ENCODE assay signal across 12 cellular contexts in genomic region chr1:234985531-234986294, GRCh38.
DNase-seq lines count a peak whose midpoint lies in the region; ATAC-seq and TF ChIP-seq lines count a peak whose summit lies in the region.
"Had no signal": no experiment of that assay in that cellular context is flagged by ENCODE, and none has a peak within 500 bp of the region (broad histone marks: within the 10 kb centered on the region; RNA-seq: fewer than 3 reads in every experiment).

No MANE protein-coding gene starts in this region.

- H3K36me3 Mint-ChIP-seq in activated T-helper 2 cell treated with anti-CD3 and anti-CD28 coated beads, Interferon-gamma antibody, Interleukin-2, Interleukin-4, amounts not matched to agents 10 μg/mL and 5 μg/mL and 100 μg/mL, durations not matched to agents 14 hours and 24 hours and 36 hours (ENCODE audit: low read depth): peaks cover 34% of the 10 kb centered on the region

- no peak overlapping the region for H3K4me3 Mint-ChIP-seq in activated T-helper 2 cell treated with anti-CD3 and anti-CD28 coated beads, Interferon-gamma antibody, Interleukin-2, Interleukin-4, amounts not matched to agents 10 μg/mL and 5 μg/mL and 100 μg/mL, durations not matched to agents 14 hours and 24 hours and 36 hours (ENCODE audit: low read depth)

- intact Hi-C loops in activated T-helper 2 cell treated with anti-CD3 and anti-CD28 coated beads, Interferon-gamma antibody, Interleukin-2, Interleukin-4, amounts not matched to agents 10 μg/mL and 5 μg/mL and 100 μg/mL, durations not matched to agents 14 hours and 24 hours and 36 hours (cut with micrococcal nuclease): no loop called here
- intact Hi-C loops in left lung (cut with DNase I): loop anchor here in 1 of 2 donors (10.0 kb wide), 1 partner anchor 381 kb away; no protein-coding TSS in a partner anchor

- H3K27ac ChIP-seq in HEK293 (ENCODE audit: extremely low read depth, low read depth, low read length): no peak overlapping the region
- peak overlapping the region; percentile 50 to 99 for H3K27ac ChIP-seq in left lung
- peak overlapping the region in 20 of 21 experiments; percentile 25 to 93 (median 72) for H3K27ac ChIP-seq in skin epidermis

- ATAC-seq in left lung: no peak
- no peak for ATAC-seq in HG03045 (IDR thresholded peaks at IDR 0.05; ENCODE audit: unreplicated experiment)
- ATAC-seq: activated CD4-positive, CD25-positive, alpha-beta regulatory T cell treated with anti-CD3 and anti-CD28 coated beads, Interleukin-2, amount 50 U/mL, for 24 hours had no signal

- POLR2A ChIA-PET in HEK293 (lab: Yijun Ruan, JAX): interaction anchor here (0.7 kb wide), 1 partner anchor 26 kb away, joined by 13 read pairs; no protein-coding TSS in a partner anchor

- peak overlapping the region; percentile 94 for H3K27ac Mint-ChIP-seq in activated T-helper 2 cell treated with anti-CD3 and anti-CD28 coated beads, Interferon-gamma antibody, Interleukin-2, Interleukin-4, amounts not matched to agents 10 μg/mL and 5 μg/mL and 100 μg/mL, durations not matched to agents 14 hours and 24 hours and 36 hours

- H3K4me1 Mint-ChIP-seq in activated T-helper 2 cell treated with anti-CD3 and anti-CD28 coated beads, Interferon-gamma antibody, Interleukin-2, Interleukin-4, amounts not matched to agents 10 μg/mL and 5 μg/mL and 100 μg/mL, durations not matched to agents 14 hours and 24 hours and 36 hours (ENCODE audit: low read depth): peaks cover 77% of the 10 kb centered on the region

- H3K9me3 ChIP-seq in HEK293 (ENCODE audit: control insufficient read depth, insufficient read depth, low read depth, low read length) (no peaks in the 10 kb centered on the region), left lung (no peaks in the 10 kb centered on the region)

- no peaks in the 10 kb centered on the region for H3K36me3 ChIP-seq in HEK293 (ENCODE audit: control insufficient read depth in 2 of 2, insufficient read depth in 1 of 2, low read length in 2 of 2)
- H3K36me3 ChIP-seq in left lung: no peaks in the 10 kb centered on the region

- CTCF ChIA-PET in HEK293 (lab: Yijun Ruan, JAX): interaction anchor here (0.6 to 1.5 kb wide), 3 partner anchors 9 to 125 kb away, joined by 3 read pairs; no protein-coding TSS in a partner anchor

- H3K4me1 ChIP-seq in HEK293 (ENCODE audit: control insufficient read depth, insufficient read depth, low read length): peaks cover 3% of the 10 kb centered on the region; the same call in 1 of the 2 replicates
- H3K4me1 ChIP-seq in left lung: peaks cover 39 to 72% of the 10 kb centered on the region in 2 donors

- TF ChIP-seq CTCF in HEK293 (tag by site-specific recombination; IDR thresholded peaks at IDR 0.05): no peak
- no peak for TF ChIP-seq CTCF in left lung (IDR thresholded peaks at IDR 0.05)

- H3K4me3 ChIP-seq in HEK293 (ENCODE audit: low read depth, low read length) (no peak overlapping the region), left lung (no peak overlapping the region), skin epidermis (no peak overlapping the region)

- no peak for DNase-seq in activated T-helper 2 cell treated with anti-CD3 and anti-CD28 coated beads, Interferon-gamma antibody, Interleukin-2, Interleukin-4, amounts not matched to agents 10 μg/mL and 5 μg/mL and 100 μg/mL, durations not matched to agents 14 hours and 24 hours and 36 hours (ENCODE audit: low spot score)
- DNase-seq in left lung (no peak), NCI-H2171 (lab: John Stamatoyannopoulos, UW) (no peak)
- no peak for DNase-seq in stimulated activated CD4-positive, alpha-beta T cell treated with anti-CD3 and anti-CD28 coated beads, Interleukin-2, amount 100 ng/mL, for 24 hours
- DNase-seq in activated CD8-positive, alpha-beta memory T cell treated with anti-CD3 and anti-CD28 coated beads, Interleukin-2, amount 50 U/mL, for 4 hours: no peak
- DNase-seq: MV-4-11; NCI-H510A; stimulated activated CD4-positive, alpha-beta T cell treated with anti-CD3 and anti-CD28 coated beads, Interleukin-4, amount 100 ng/mL, for 24 hours had no signal

- no peaks in the 10 kb centered on the region for H3K27me3 ChIP-seq in left lung

- peaks cover 3% of the 10 kb centered on the region for H3K9me3 Mint-ChIP-seq in activated T-helper 2 cell treated with anti-CD3 and anti-CD28 coated beads, Interferon-gamma antibody, Interleukin-2, Interleukin-4, amounts not matched to agents 10 μg/mL and 5 μg/mL and 100 μg/mL, durations not matched to agents 14 hours and 24 hours and 36 hours

- no peaks in the 10 kb centered on the region for H3K27me3 Mint-ChIP-seq in activated T-helper 2 cell treated with anti-CD3 and anti-CD28 coated beads, Interferon-gamma antibody, Interleukin-2, Interleukin-4, amounts not matched to agents 10 μg/mL and 5 μg/mL and 100 μg/mL, durations not matched to agents 14 hours and 24 hours and 36 hours (ENCODE audit: low read depth)

TF ChIP-seq in HEK293, 187 proteins besides CTCF, POLR2A, EP300 and RAD21:
- no peak for TF ChIP-seq ZNF704 (tag by site-specific recombination; IDR thresholded peaks at IDR 0.05)
- TF ChIP-seq ZNF362 (tag by site-specific recombination; IDR thresholded peaks at IDR 0.05): peak; percentile 77; the same call in 1 of the 2 replicates
- TF ChIP-seq ZNF138 (tag by site-specific recombination; IDR thresholded peaks at IDR 0.05; ENCODE audit: borderline replicate concordance): no peak
- no peak for TF ChIP-seq PBX3 (CRISPR knock-in tag; IDR thresholded peaks at IDR 0.05)
